9 cellular contexts compared by ENCODE assay signal in genomic region chr1:180926164-180926981, GRCh38. TPM values are rescaled to one million over a fixed set of nuclear protein-coding genes. Genes with fewer than 3 reads are reported as not detected.
A peak's percentile ranks its signal among the peaks of the same experiment; 100 is the strongest.
DNase-seq lines count a peak whose midpoint lies in the region; ATAC-seq and TF ChIP-seq lines count a peak whose summit lies in the region.
"Had no signal": no experiment of that assay in that cellular context is flagged by ENCODE, and none has a peak within 500 bp of the region (broad histone marks: within the 10 kb centered on the region; RNA-seq: fewer than 3 reads in every experiment).

No MANE protein-coding gene starts in this region.

- H3K9ac ChIP-seq in stomach smooth muscle (ENCODE audit: low read length in 2 of 2) = peak overlapping the region; percentile 52 to 64
- no peak overlapping the region for H3K9ac ChIP-seq in Karpas-422 (ENCODE audit: low read length)

- H3K9me2 ChIP-seq in Karpas-422 (replicated peaks; ENCODE audit: insufficient read depth, low read length) = no peaks in the 10 kb centered on the region

- no peak overlapping the region for H2AFZ ChIP-seq in Karpas-422 (ENCODE audit: low read length)

- H3K9me3 ChIP-seq in ascending aorta (no peaks in the 10 kb centered on the region), stomach smooth muscle (ENCODE audit: control insufficient read depth in 2 of 2, low read length in 2 of 2) (no peaks in the 10 kb centered on the region), Karpas-422 (ENCODE audit: low read length) (no peaks in the 10 kb centered on the region)

- H3K27ac ChIP-seq in ascending aorta = peak overlapping the region; percentile 9 to 26
- peak overlapping the region; percentile 91 for H3K27ac ChIP-seq in layer of hippocampus (ENCODE audit: low read depth, low read length)
- H3K27ac ChIP-seq in stomach smooth muscle (ENCODE audit: low read length) = peak overlapping the region; percentile 94
- no peak overlapping the region for H3K27ac ChIP-seq in Karpas-422 (ENCODE audit: low read length)
- H3K27ac ChIP-seq: HL-60 had no signal

- no peak for TF ChIP-seq CTCF in ascending aorta (IDR thresholded peaks at IDR 0.05)

- H4K20me1 ChIP-seq in Karpas-422 (ENCODE audit: insufficient read depth, low read depth, low read length) = 0 out of 2 replicates have a peak, but pooled peaks cover 4% of the 10 kb centered on the region

- no peak overlapping the region for H3K4me2 ChIP-seq in Karpas-422 (ENCODE audit: low read depth, low read length, poor library complexity, severe bottlenecking)

- no peak for ATAC-seq in HG03045 (IDR thresholded peaks at IDR 0.05; ENCODE audit: unreplicated experiment)

- intact Hi-C loops in ascending aorta (cut with DNase I) = no loop called here

- H3K79me2 ChIP-seq in Karpas-422 (ENCODE audit: low read length) = no peaks in the 10 kb centered on the region

- H3K36me3 ChIP-seq in ascending aorta = peaks cover 4 to 8% of the 10 kb centered on the region in 2 donors
- peaks cover 3 to 10% of the 10 kb centered on the region in 2 donors for H3K36me3 ChIP-seq in stomach smooth muscle (ENCODE audit: control insufficient read depth in 2 of 2, insufficient read depth in 2 of 2, low read length in 2 of 2)
- no peaks in the 10 kb centered on the region for H3K36me3 ChIP-seq in Karpas-422 (ENCODE audit: insufficient read depth, low read length)

- H3K27me3 ChIP-seq in ascending aorta (no peaks in the 10 kb centered on the region), layer of hippocampus (ENCODE audit: control insufficient read depth, insufficient read depth, low read length) (no peaks in the 10 kb centered on the region), stomach smooth muscle (ENCODE audit: control insufficient read depth in 1 of 2, insufficient read depth in 2 of 2, low read length in 2 of 2) (no peaks in the 10 kb centered on the region), Karpas-422 (ENCODE audit: low read length) (no peaks in the 10 kb centered on the region)

- peak; percentile 63 for DNase-seq in GM03348 (ENCODE audit: low spot score)
- DNase-seq in Kasumi-1 (lab: John Stamatoyannopoulos, UW) = peak; percentile 40 to 56
- no peak for DNase-seq in ascending aorta (ENCODE audit: low spot score in 2 of 2)
- no peak for DNase-seq in activated CD8-positive, alpha-beta memory T cell treated with anti-CD3 and anti-CD28 coated beads, Interleukin-2, amount 50 U/mL, for 4 hours
- DNase-seq in Karpas-422 = no peak

- H3K4me3 ChIP-seq in ascending aorta (peak overlapping the region in 1 of 2 donors; percentile 40), stomach smooth muscle (ENCODE audit: low read length in 2 of 2) (peak overlapping the region; percentile 33 to 54), Karpas-422 (ENCODE audit: low read length) (no peak overlapping the region)

- H3K4me1 ChIP-seq in ascending aorta = peaks cover 0 to 14% of the 10 kb centered on the region in 2 donors
- peaks cover 45% of the 10 kb centered on the region for H3K4me1 ChIP-seq in stomach smooth muscle (ENCODE audit: control insufficient read depth, insufficient read depth, low read length)
- H3K4me1 ChIP-seq in Karpas-422 (ENCODE audit: low read length) = peaks cover 9% of the 10 kb centered on the region

RNA-seq across cellular contexts. Expression of gene KIAA1614, which starts 13.7 kb away (rescaled TPM):
- total RNA-seq in ascending aorta = 21.9 TPM
- total RNA-seq in Karpas-422 (2014; rRNA removed; shearing (Covaris generic); ENCODE audit: low replicate concordance) = 0.07 TPM in 1 of 2 replicates, not detected in the other

Comparison
In these comparisons a context has a peak if more than half of its experiments do, and no peak if none do; other contexts are left out.
1. DNase-seq: peak in GM03348 (single experiment) and Kasumi-1 (2 of 2); none in ascending aorta (0 of 2), activated CD8-positive, alpha-beta memory T cell treated with anti-CD3 and anti-CD28 coated beads, Interleukin-2, amount 50 U/mL, for 4 hours (single experiment) and Karpas-422 (single experiment).
2. RNA of gene KIAA1614, which starts 13.7 kb away (total RNA-seq): 21.9 TPM in ascending aorta (single experiment); 0.07 TPM in Karpas-422; every median in the first group is over 10 times any median in the second.